In the genomic region with DNA sequence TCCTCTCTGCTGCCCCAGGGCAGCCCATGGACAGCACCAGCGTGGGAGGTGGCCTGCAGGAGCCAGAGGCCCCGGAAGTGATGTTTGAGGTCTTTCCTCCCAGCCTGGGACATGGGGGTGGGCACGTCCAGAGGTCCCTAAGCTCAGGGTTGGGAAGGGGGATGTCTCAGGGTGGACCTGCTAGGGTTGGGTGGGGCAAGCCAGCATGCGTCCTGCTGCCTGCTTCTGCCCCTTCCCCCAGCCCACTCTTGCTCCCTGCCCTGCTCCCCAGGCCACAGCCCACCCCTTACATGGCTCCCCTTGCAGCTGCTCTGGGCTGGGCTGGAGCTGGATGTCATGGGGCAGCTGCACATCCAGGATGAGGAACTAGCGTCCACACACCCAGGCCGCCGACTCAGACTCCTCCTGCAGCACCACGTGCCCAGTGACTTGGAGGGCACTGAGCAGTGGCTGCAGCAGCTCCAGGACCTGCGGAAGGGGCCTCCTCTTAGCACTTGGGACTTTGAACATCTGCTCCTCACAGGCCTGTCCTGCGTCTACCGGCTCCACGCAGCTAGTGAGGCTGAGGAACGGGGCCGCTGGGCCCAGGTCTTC, we compare ENCODE assay signal across 1 cellular context.
TF ChIP-seq lines count a peak whose summit lies in the region.

No MANE protein-coding gene starts in this region.

TF ChIP-seq in K562, 482 proteins besides CTCF, POLR2A, EP300 and RAD21:
- 0 out of 2 replicates have a peak, but pooled peaks have one; percentile 17 for TF ChIP-seq GABPA (tag; conservative IDR thresholded peaks at IDR 0.05; ENCODE audit: low read depth)
- no peak for TF ChIP-seq ZNF354B (CRISPR knock-in tag; IDR thresholded peaks at IDR 0.05)
- TF ChIP-seq, protein P1, sequence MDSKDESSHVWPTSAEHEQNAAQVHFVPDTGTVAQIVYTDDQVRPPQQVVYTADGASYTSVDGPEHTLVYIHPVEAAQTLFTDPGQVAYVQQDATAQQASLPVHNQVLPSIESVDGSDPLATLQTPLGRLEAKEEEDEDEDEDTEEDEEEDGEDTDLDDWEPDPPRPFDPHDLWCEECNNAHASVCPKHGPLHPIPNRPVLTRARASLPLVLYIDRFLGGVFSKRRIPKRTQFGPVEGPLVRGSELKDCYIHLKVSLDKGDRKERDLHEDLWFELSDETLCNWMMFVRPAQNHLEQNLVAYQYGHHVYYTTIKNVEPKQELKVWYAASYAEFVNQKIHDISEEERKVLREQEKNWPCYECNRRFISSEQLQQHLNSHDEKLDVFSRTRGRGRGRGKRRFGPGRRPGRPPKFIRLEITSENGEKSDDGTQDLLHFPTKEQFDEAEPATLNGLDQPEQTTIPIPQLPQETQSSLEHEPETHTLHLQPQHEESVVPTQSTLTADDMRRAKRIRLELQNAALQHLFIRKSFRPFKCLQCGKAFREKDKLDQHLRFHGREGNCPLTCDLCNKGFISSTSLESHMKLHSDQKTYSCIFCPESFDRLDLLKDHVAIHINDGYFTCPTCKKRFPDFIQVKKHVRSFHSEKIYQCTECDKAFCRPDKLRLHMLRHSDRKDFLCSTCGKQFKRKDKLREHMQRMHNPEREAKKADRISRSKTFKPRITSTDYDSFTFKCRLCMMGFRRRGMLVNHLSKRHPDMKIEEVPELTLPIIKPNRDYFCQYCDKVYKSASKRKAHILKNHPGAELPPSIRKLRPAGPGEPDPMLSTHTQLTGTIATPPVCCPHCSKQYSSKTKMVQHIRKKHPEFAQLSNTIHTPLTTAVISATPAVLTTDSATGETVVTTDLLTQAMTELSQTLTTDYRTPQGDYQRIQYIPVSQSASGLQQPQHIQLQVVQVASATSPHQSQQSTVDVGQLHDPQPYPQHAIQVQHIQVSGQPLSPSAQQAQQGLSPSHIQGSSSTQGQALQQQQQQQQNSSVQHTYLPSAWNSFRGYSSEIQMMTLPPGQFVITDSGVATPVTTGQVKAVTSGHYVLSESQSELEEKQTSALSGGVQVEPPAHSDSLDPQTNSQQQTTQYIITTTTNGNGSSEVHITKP (IDR thresholded peaks at IDR 0.05; ENCODE audit: partially characterized antibody) = peak; percentile 87
